In genomic region chrY:2913066-2913815, GRCh38 we compare ENCODE assay signal across 11 cellular contexts. TPM values are rescaled to one million over a fixed set of nuclear protein-coding genes. Genes with fewer than 3 reads are reported as not detected.
DNase-seq lines count a peak whose midpoint lies in the region; ATAC-seq, FAIRE-seq and TF ChIP-seq lines count a peak whose summit lies in the region.
"Had no signal": no experiment of that assay in that cellular context is flagged by ENCODE, and none has a peak within 500 bp of the region (broad histone marks: within the 10 kb centered on the region; RNA-seq: fewer than 3 reads in every experiment).

No MANE protein-coding gene starts in this region.

- no peaks in the 10 kb centered on the region for H3K79me2 ChIP-seq in endothelial cell of umbilical vein (ENCODE audit: control insufficient read depth, insufficient read depth, low read length)

- dilution Hi-C loops in endothelial cell of umbilical vein (cut with MboI; ENCODE audit: extremely low pct_ligation_motif_present, low sequenced_read_pairs), result no loop called here

- H3K4me3 ChIP-seq in endothelial cell of umbilical vein (replicated peaks in 1 of 3; ENCODE audit: insufficient read depth in 1 of 3, low read depth in 1 of 3, low read length in 3 of 3) (no peak overlapping the region), right atrium auricular region (no peak overlapping the region), gastrocnemius medialis (no peak overlapping the region)
- H3K4me3 ChIP-seq: SK-N-MC had no signal

- TF ChIP-seq CTCF in endothelial cell of umbilical vein (IDR thresholded peaks at IDR 0.05; ENCODE audit: extremely low read depth in 1 of 2, insufficient read depth in 1 of 2, low read depth in 1 of 2, low read length in 2 of 2) (peak; percentile 17 to 37), right atrium auricular region (IDR thresholded peaks at IDR 0.05) (no peak), gastrocnemius medialis (IDR thresholded peaks at IDR 0.05 in 4 of 5, conservative IDR thresholded peaks at IDR 0.05 in 1 of 5) (no peak)

- no TSS peak for BruUV-seq in endothelial cell of umbilical vein (replicated peaks; lab: Mats Ljungman, UMichigan)

- no peak overlapping the region for H3K9ac ChIP-seq in endothelial cell of umbilical vein (replicated peaks; ENCODE audit: extremely low read depth, insufficient read depth, low read length)

- POLR2A ChIA-PET in endothelial cell of umbilical vein (lab: Charles Lee), result no interaction called here

- CTCF ChIA-PET in endothelial cell of umbilical vein (lab: Charles Lee), result interaction anchor here (1.1 kb wide), 1 partner anchor 10 kb away, joined by 5 read pairs; no protein-coding TSS in a partner anchor

- no peak overlapping the region for H2AFZ ChIP-seq in endothelial cell of umbilical vein (ENCODE audit: low read depth, low read length)

- DNase-seq in A172 (ENCODE audit: low spot score), result peak; percentile 52
- peak; percentile 30 for DNase-seq in RPMI8226
- peak; percentile 27 for DNase-seq in endothelial cell of umbilical vein (ENCODE audit: low read depth, low spot score)
- no peak for DNase-seq in NCI-H2081 treated with DMSO at 0.1 percent for 48 hours (lab: John Stamatoyannopoulos, UW)
- no peak for DNase-seq in T1000 (lab: John Stamatoyannopoulos, UW)
- DNase-seq in right atrium auricular region (ENCODE audit: low spot score), result no peak
- no peak for DNase-seq in gastrocnemius medialis
- DNase-seq: DMS53 had no signal

- in situ Hi-C loops in gastrocnemius medialis (cut with MboI; ENCODE audit: low sequenced_read_pairs in 4 of 4), result no loop called here

- no peaks in the 10 kb centered on the region for H4K20me1 ChIP-seq in endothelial cell of umbilical vein (replicated peaks; ENCODE audit: control insufficient read depth, extremely low read depth, insufficient read depth, low read length)

- peak; percentile 76 for ATAC-seq in GM19455 (IDR thresholded peaks at IDR 0.05; ENCODE audit: unreplicated experiment)
- no peak for ATAC-seq in gastrocnemius medialis

- no peak for TF ChIP-seq POLR2A in endothelial cell of umbilical vein (IDR thresholded peaks at IDR 0.05; ENCODE audit: low read depth, low read length)
- TF ChIP-seq POLR2A in gastrocnemius medialis (IDR thresholded peaks at IDR 0.05), result no peak

- H3K9me1 ChIP-seq in endothelial cell of umbilical vein (replicated peaks; ENCODE audit: control insufficient read depth, extremely low read depth, insufficient read depth, low read length), result no peaks in the 10 kb centered on the region

- H3K9me3 ChIP-seq in endothelial cell of umbilical vein (replicated peaks; ENCODE audit: control insufficient read depth, insufficient read depth, low read length), result no peaks in the 10 kb centered on the region
- no peaks in the 10 kb centered on the region for H3K9me3 ChIP-seq in right atrium auricular region
- H3K9me3 ChIP-seq in gastrocnemius medialis, result no peaks in the 10 kb centered on the region

- H3K27me3 ChIP-seq in endothelial cell of umbilical vein (ENCODE audit: control insufficient read depth in 2 of 2, insufficient read depth in 2 of 2, low read length in 2 of 2) (no peaks in the 10 kb centered on the region), right atrium auricular region (no peaks in the 10 kb centered on the region), gastrocnemius medialis (no peaks in the 10 kb centered on the region)

- H3K4me2 ChIP-seq in endothelial cell of umbilical vein (ENCODE audit: insufficient read depth, low read length), result no peak overlapping the region

- intact Hi-C loops in endothelial cell of umbilical vein (cut with micrococcal nuclease) (no loop called here), gastrocnemius medialis (cut with DNase I; ENCODE audit: low total_unique reads) (no loop called here)

- H3K4me1 ChIP-seq in endothelial cell of umbilical vein (ENCODE audit: control insufficient read depth, extremely low read depth, insufficient read depth, low read length) (no peaks in the 10 kb centered on the region), right atrium auricular region (no peaks in the 10 kb centered on the region), gastrocnemius medialis (no peaks in the 10 kb centered on the region)

- no peaks in the 10 kb centered on the region for H3K36me3 ChIP-seq in endothelial cell of umbilical vein (ENCODE audit: control insufficient read depth in 2 of 2, extremely low read depth in 1 of 2, insufficient read depth in 2 of 2, low read length in 2 of 2)
- H3K36me3 ChIP-seq in right atrium auricular region, result no peaks in the 10 kb centered on the region
- no peaks in the 10 kb centered on the region for H3K36me3 ChIP-seq in gastrocnemius medialis

- peak; percentile 64 for FAIRE-seq in endothelial cell of umbilical vein (lab: Jason Lieb, UNC)
- FAIRE-seq: colon had no signal

- H3K27ac ChIP-seq in endothelial cell of umbilical vein (ENCODE audit: insufficient read depth, low read depth, low read length), result no peak overlapping the region
- H3K27ac ChIP-seq in right atrium auricular region, result no peak overlapping the region
- no peak overlapping the region for H3K27ac ChIP-seq in gastrocnemius medialis
- H3K27ac ChIP-seq: SK-N-MC had no signal

TF ChIP-seq in endothelial cell of umbilical vein, 7 proteins besides CTCF, POLR2A, EP300 and RAD21:
- TF ChIP-seq JUN (IDR thresholded peaks at IDR 0.05; ENCODE audit: borderline replicate concordance, insufficient read depth, insufficient read length, low read depth) (peak; percentile 22), MYC (IDR thresholded peaks at IDR 0.05; ENCODE audit: low read depth, low read length) (no peak)
TF ChIP-seq in endothelial cell of umbilical vein: peak in this region for 1.

RNA-seq across cellular contexts. Expression of gene ZFY, which starts 21.9 kb away (rescaled TPM):
- total RNA-seq in A172 (2014; rRNA removed; shearing (Covaris generic)), result 13.5 and 17.5 TPM in 2 replicates
- total RNA-seq in endothelial cell of umbilical vein (10.8 and 15.1 TPM in 2 replicates), right atrium auricular region (not detected), gastrocnemius medialis (10 to 100 TPM in 2 of 4 donors, not detected in 2; 12.7 to 13.7 TPM)
- polyA plus RNA-seq in endothelial cell of umbilical vein, result 2.1 and 3.1 TPM in 2 replicates
- 3.8 and 3.9 TPM in 2 replicates for polyA plus RNA-seq in endothelial cell of umbilical vein (2011; cell fraction: cytosol; rRNA removed)
- polyA plus RNA-seq in endothelial cell of umbilical vein (2011; cell fraction: nucleus; rRNA removed), result 19.2 and 19.5 TPM in 2 replicates
- 10.7 and 11.4 TPM in 2 replicates for polyA plus RNA-seq in endothelial cell of umbilical vein (2012)
- polyA minus RNA-seq in endothelial cell of umbilical vein, result 19.9 and 29.8 TPM in 2 replicates
- polyA minus RNA-seq in endothelial cell of umbilical vein (2011; cell fraction: cytosol; rRNA and poly(A)+ RNA removed), result not detected
- polyA minus RNA-seq in endothelial cell of umbilical vein (2011; cell fraction: nucleus; rRNA and poly(A)+ RNA removed), result 30.4 and 31.8 TPM in 2 replicates

Comparison
In these comparisons a context has a peak if more than half of its experiments do, and no peak if none do; other contexts are left out.
1. DNase-seq: peak in A172 (single experiment), RPMI8226 (single experiment) and endothelial cell of umbilical vein (single experiment); none in NCI-H2081 treated with DMSO at 0.1 percent for 48 hours (single experiment), T1000 (single experiment), right atrium auricular region (single experiment) and gastrocnemius medialis (0 of 2).
2. CTCF ChIP-seq: peak in endothelial cell of umbilical vein (2 of 2); none in right atrium auricular region (0 of 2) and gastrocnemius medialis (0 of 5).